In the genomic region with DNA sequence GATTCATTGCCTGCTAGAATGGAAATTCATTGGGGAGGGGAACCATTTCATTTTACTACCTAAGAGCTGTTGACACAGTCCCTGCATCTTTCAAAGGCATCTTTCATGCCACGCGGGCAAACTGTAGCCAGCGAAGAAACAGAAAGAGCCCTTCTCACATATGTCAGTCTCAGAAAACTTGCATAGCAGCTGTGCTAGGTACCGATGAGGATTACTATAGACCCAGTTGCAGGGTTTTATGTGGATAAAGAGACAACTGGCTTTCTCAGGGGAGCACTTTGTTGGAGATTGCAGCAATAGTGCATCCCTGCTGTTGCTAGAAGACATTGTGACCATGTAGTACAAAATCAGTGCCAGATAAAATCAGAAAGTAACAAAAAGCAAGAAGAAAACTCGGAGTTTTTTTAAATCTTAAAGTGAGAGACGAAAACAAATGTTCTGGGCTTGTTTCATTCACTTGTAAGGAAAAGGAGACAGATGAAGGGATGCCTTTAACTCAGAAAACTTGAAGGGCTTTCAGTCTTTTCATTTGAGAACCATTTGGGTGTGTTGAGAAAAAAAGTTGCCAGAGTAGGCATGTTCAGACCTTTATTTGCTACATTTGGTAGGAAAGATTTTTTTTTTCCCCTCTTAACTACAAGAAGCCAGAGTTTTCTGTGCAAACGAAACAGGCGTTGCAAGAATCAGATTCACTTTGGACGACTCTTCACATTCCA, we compare ENCODE assay signal across 12 cellular contexts.
A peak's percentile ranks its signal among the peaks of the same experiment; 100 is the strongest.
DNase-seq lines count a peak whose midpoint lies in the region; ATAC-seq and FAIRE-seq lines count a peak whose summit lies in the region.
"Had no signal": no experiment of that assay in that cellular context is flagged by ENCODE, and none has a peak within 500 bp of the region (broad histone marks: within the 10 kb centered on the region; RNA-seq: fewer than 3 reads in every experiment).

No MANE protein-coding gene starts in this region.

- H3K9me3 ChIP-seq in SK-N-MC (ENCODE audit: low read depth, low read length): peaks cover 6% of the 10 kb centered on the region; the same call in 1 of the 2 replicates
- H3K9me3 ChIP-seq: BLaER1 treated with 17β-estradiol and CSF1 and Interleukin-3, amounts not matched to agents 10 nM and 100 nM had no signal

- H3K27ac ChIP-seq in SK-N-MC: peak overlapping the region; percentile 95
- H3K27ac ChIP-seq: BLaER1 treated with 17β-estradiol and CSF1 and Interleukin-3, amounts not matched to agents 10 nM and 100 nM had no signal

- no peak for ATAC-seq in GM21381 (IDR thresholded peaks at IDR 0.05; ENCODE audit: unreplicated experiment)
- ATAC-seq: activated CD4-positive, CD25-positive, alpha-beta regulatory T cell treated with anti-CD3 and anti-CD28 coated beads, Interleukin-2, amount 50 U/mL, for 24 hours had no signal

- no peak for FAIRE-seq in urothelium cell line (lab: Jason Lieb, UNC)

- H3K36me3 ChIP-seq in SK-N-MC (ENCODE audit: insufficient read depth, low read length): 0 out of 2 replicates have a peak, but pooled peaks cover 5% of the 10 kb centered on the region
- H3K36me3 ChIP-seq: BLaER1 treated with 17β-estradiol and CSF1 and Interleukin-3, amounts not matched to agents 10 nM and 100 nM had no signal

- peak overlapping the region; percentile 91 for H3K4me3 ChIP-seq in SK-N-MC
- H3K4me3 ChIP-seq: BLaER1 treated with 17β-estradiol and CSF1 and Interleukin-3, amounts not matched to agents 10 nM and 100 nM had no signal

- peak; percentile 48 for DNase-seq in A172 (ENCODE audit: low spot score)
- DNase-seq in SK-N-MC (ENCODE audit: low read depth, low spot score): no peak
- DNase-seq in fibroblast of gingiva (ENCODE audit: low read depth): peak; percentile 3
- DNase-seq in nucleus accumbens (lab: John Stamatoyannopoulos, UW): peak in 31 of 56 donors; percentile 1 to 55 (median 21)
- DNase-seq in activated CD8-positive, alpha-beta memory T cell treated with anti-CD3 and anti-CD28 coated beads for 24 hours: no peak
- no peak for DNase-seq in GM19238 (ENCODE audit: insufficient read length, low spot score)
- DNase-seq in urothelium cell line (ENCODE audit: low spot score): no peak
- DNase-seq: H7, mesendoderm had no signal

- H3K9ac ChIP-seq in SK-N-MC (ENCODE audit: insufficient read length): peak overlapping the region; percentile 85
- H3K9ac ChIP-seq: BLaER1 treated with 17β-estradiol and CSF1 and Interleukin-3, amounts not matched to agents 10 nM and 100 nM had no signal

Comparison
In these comparisons a context has a peak if more than half of its experiments do, and no peak if none do; other contexts are left out.
1. DNase-seq: peak in A172 (single experiment), fibroblast of gingiva (single experiment) and nucleus accumbens (31 of 56); none in SK-N-MC (single experiment), activated CD8-positive, alpha-beta memory T cell treated with anti-CD3 and anti-CD28 coated beads for 24 hours (single experiment), GM19238 (single experiment) and urothelium cell line (single experiment).